8 cellular contexts compared by ENCODE assay signal in the genomic region with DNA sequence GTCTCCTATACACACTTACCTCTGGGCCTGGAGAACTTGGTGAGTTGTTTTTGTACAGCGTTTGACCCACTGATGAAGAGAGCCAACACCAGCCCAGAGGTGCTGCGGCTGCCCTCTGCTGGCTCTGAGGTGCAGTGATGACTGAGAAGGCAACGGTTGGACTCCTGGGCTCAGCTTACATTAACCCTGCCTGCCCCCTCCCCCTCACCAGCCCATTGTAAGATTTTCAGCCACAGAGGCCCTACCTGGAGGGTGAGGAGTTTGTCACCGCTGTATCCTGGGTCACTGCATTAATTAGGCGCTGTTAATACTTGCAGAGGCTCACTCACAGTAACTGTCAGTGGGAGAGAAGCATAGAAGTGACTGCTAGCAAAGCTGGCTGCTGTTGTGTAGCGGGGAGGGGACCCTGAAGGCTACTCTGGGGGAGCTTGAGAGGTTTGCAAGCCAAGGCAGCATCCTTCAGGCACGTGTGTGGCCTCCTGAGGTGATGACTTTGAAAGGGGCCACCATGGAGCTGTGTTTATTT. TPM values are rescaled to one million over a fixed set of nuclear protein-coding genes. Genes with fewer than 3 reads are reported as not detected.
DNase-seq lines count a peak whose midpoint lies in the region; FAIRE-seq and TF ChIP-seq lines count a peak whose summit lies in the region.

No MANE protein-coding gene starts in this region.

- no peaks in the 10 kb centered on the region for H3K36me3 ChIP-seq in ectodermal cell (ENCODE audit: control insufficient read depth, insufficient read depth, low read length)

- peaks cover 26% of the 10 kb centered on the region for H3K4me1 ChIP-seq in ectodermal cell (ENCODE audit: control insufficient read depth, insufficient read depth, low read length)

- DNase-seq in D721Med (ENCODE audit: insufficient read length, low spot score) (no peak), H4 (ENCODE audit: low spot score) (peak; percentile 39), NCI-H226 (peak; percentile 59), lung microvascular endothelial cell (ENCODE audit: low read depth in 2 of 2) (peak; percentile 75 to 84), cortex of kidney (lab: John Stamatoyannopoulos, UW) (no peak)
- DNase-seq in activated CD4-positive, alpha-beta T cell treated with anti-CD3 and anti-CD28 coated beads, Interleukin-2, amount 50 U/mL, for 1 hour: peak; percentile 59
- DNase-seq in stimulated activated CD8-positive, alpha-beta memory T cell treated with anti-CD3 and anti-CD28 coated beads, Interleukin-2, amount 100 ng/mL, for 1 hour (ENCODE audit: low read depth in 2 of 2): peak; percentile 27 to 42

- peak overlapping the region; percentile 41 for H3K27ac ChIP-seq in ectodermal cell (ENCODE audit: insufficient read depth, low read depth, low read length, poor library complexity, severe bottlenecking)

- H3K27me3 ChIP-seq in ectodermal cell (ENCODE audit: control insufficient read depth, insufficient read depth, low read length, poor library complexity, severe bottlenecking): no peaks in the 10 kb centered on the region

- no peak overlapping the region for H3K4me3 ChIP-seq in ectodermal cell (ENCODE audit: insufficient read depth, low read depth, low read length)

- 10 to 11% methylated on average over 7 of the region's 7 CpGs for WGBS in ectodermal cell, 2 experiments

- peak; percentile 83 for TF ChIP-seq CTCF in D721Med (IDR thresholded peaks at IDR 0.05; ENCODE audit: insufficient read depth, missing control alignments)

- no peaks in the 10 kb centered on the region for H3K9me3 ChIP-seq in ectodermal cell (ENCODE audit: control insufficient read depth, low read length)

- no peak for FAIRE-seq in D721Med (lab: Jason Lieb, UNC)

RNA-seq across cellular contexts. Expression of a gene that starts 18.9 kb away (rescaled TPM):
- 0.15 TPM in 1 of 2 replicates, not detected in the other for total RNA-seq in H4 (2014; rRNA removed; shearing (Covaris generic))
- not detected for polyA plus RNA-seq in ectodermal cell (2013, experiment 1 of 4)
- not detected for polyA plus RNA-seq in ectodermal cell (2013, experiment 2 of 4)
- not detected for polyA plus RNA-seq in ectodermal cell (2013, experiment 3 of 4)
- polyA plus RNA-seq in ectodermal cell (2013, experiment 4 of 4): not detected
- 0.20 and 0.44 TPM in 2 replicates for total RNA-seq in lung microvascular endothelial cell

RNA-seq across cellular contexts. Expression of a gene that starts 30.6 kb away (rescaled TPM):
- total RNA-seq in H4 (2014; rRNA removed; shearing (Covaris generic)): 0.97 and 1.3 TPM in 2 replicates
- polyA plus RNA-seq in ectodermal cell (2013, experiment 1 of 4): 1.1 TPM
- 1.2 TPM for polyA plus RNA-seq in ectodermal cell (2013, experiment 2 of 4)
- polyA plus RNA-seq in ectodermal cell (2013, experiment 3 of 4): 0.96 TPM
- polyA plus RNA-seq in ectodermal cell (2013, experiment 4 of 4): 0.65 TPM
- under 0.01 and 0.87 TPM in 2 replicates for total RNA-seq in lung microvascular endothelial cell

RNA-seq across cellular contexts. Expression of a gene that starts 35.9 kb away (rescaled TPM):
- total RNA-seq in H4 (2014; rRNA removed; shearing (Covaris generic)): not detected in 2 replicates
- polyA plus RNA-seq in ectodermal cell (2013, experiment 1 of 4): not detected
- not detected for polyA plus RNA-seq in ectodermal cell (2013, experiment 2 of 4)
- polyA plus RNA-seq in ectodermal cell (2013, experiment 3 of 4): not detected
- polyA plus RNA-seq in ectodermal cell (2013, experiment 4 of 4): not detected
- not detected in 2 replicates for total RNA-seq in lung microvascular endothelial cell

RNA-seq across cellular contexts. Expression of a gene that starts 54.9 kb away (rescaled TPM):
- total RNA-seq in H4 (2014; rRNA removed; shearing (Covaris generic)): 9.6 and 10.6 TPM in 2 replicates
- polyA plus RNA-seq in ectodermal cell (2013, experiment 1 of 4): 12.5 TPM
- 12.2 TPM for polyA plus RNA-seq in ectodermal cell (2013, experiment 2 of 4)
- 14.3 TPM for polyA plus RNA-seq in ectodermal cell (2013, experiment 3 of 4)
- 14.2 TPM for polyA plus RNA-seq in ectodermal cell (2013, experiment 4 of 4)
- total RNA-seq in lung microvascular endothelial cell: 41.6 and 59.9 TPM in 2 replicates

RNA-seq across cellular contexts. Expression of a gene that starts 55.4 kb away (rescaled TPM):
- 94.0 and 107 TPM in 2 replicates for total RNA-seq in H4 (2014; rRNA removed; shearing (Covaris generic))
- polyA plus RNA-seq in ectodermal cell (2013, experiment 1 of 4): 148 TPM
- 152 TPM for polyA plus RNA-seq in ectodermal cell (2013, experiment 2 of 4)
- 117 TPM for polyA plus RNA-seq in ectodermal cell (2013, experiment 3 of 4)
- polyA plus RNA-seq in ectodermal cell (2013, experiment 4 of 4): 131 TPM
- total RNA-seq in lung microvascular endothelial cell: 39.7 and 47.2 TPM in 2 replicates

Comparison
In these comparisons a context has a peak if more than half of its experiments do, and no peak if none do; other contexts are left out.
1. DNase-seq: peak in H4 (single experiment), NCI-H226 (single experiment), activated CD4-positive, alpha-beta T cell treated with anti-CD3 and anti-CD28 coated beads, Interleukin-2, amount 50 U/mL, for 1 hour (single experiment), lung microvascular endothelial cell (2 of 2) and stimulated activated CD8-positive, alpha-beta memory T cell treated with anti-CD3 and anti-CD28 coated beads, Interleukin-2, amount 100 ng/mL, for 1 hour (2 of 2); none in D721Med (single experiment) and cortex of kidney (single experiment).